In genomic region chr5:177336112-177336511, GRCh38 we compare ENCODE assay signal across 9 cellular contexts. TPM values are rescaled to one million over a fixed set of nuclear protein-coding genes. Genes with fewer than 3 reads are reported as not detected.
DNase-seq lines count a peak whose midpoint lies in the region; ATAC-seq, FAIRE-seq and TF ChIP-seq lines count a peak whose summit lies in the region.
"Had no signal": no experiment of that assay in that cellular context is flagged by ENCODE, and none has a peak within 500 bp of the region (broad histone marks: within the 10 kb centered on the region; RNA-seq: fewer than 3 reads in every experiment).

No MANE protein-coding gene starts in this region.

- H3K4me3 ChIP-seq in AG10803 (ENCODE audit: low read length) (no peak overlapping the region), keratinocyte (ENCODE audit: control insufficient read depth in 2 of 3, extremely low read depth in 1 of 3, insufficient read depth in 2 of 3, low read depth in 1 of 3, low read length in 3 of 3) (no peak overlapping the region)

- FAIRE-seq in H54 (lab: Jason Lieb, UNC) (no peak), keratinocyte (lab: Jason Lieb, UNC) (no peak)
- FAIRE-seq: colon had no signal

- H3K36me3 ChIP-seq in keratinocyte (ENCODE audit: control insufficient read depth in 2 of 2, extremely low read depth in 1 of 2, insufficient read depth in 2 of 2, low read length in 2 of 2) = peaks cover 39% of the 10 kb centered on the region in 2 experiments

- POLR2A ChIA-PET in T-cell (lab: Charles Lee) = no interaction called here

- no peak overlapping the region for H3K9ac ChIP-seq in keratinocyte (ENCODE audit: control insufficient read depth, extremely low read depth, insufficient read depth, low read length)

- H3K36me3 Mint-ChIP-seq in T-cell = peaks cover 40% of the 10 kb centered on the region

- no peak overlapping the region for H3K4me2 ChIP-seq in keratinocyte (ENCODE audit: control insufficient read depth, extremely low read depth, insufficient read depth, low read depth, low read length)

- CTCF ChIA-PET in T-cell (lab: Charles Lee) = no interaction called here

- H3K9me3 ChIP-seq in keratinocyte (ENCODE audit: control insufficient read depth, low read depth, low read length) = no peaks in the 10 kb centered on the region

- H3K27me3 Mint-ChIP-seq in T-cell = no peaks in the 10 kb centered on the region

- H3K9me1 ChIP-seq in keratinocyte (ENCODE audit: control insufficient read depth, extremely low read depth, insufficient read depth, low read length) = no peaks in the 10 kb centered on the region

- H3K27ac ChIP-seq in keratinocyte (ENCODE audit: control insufficient read depth, insufficient read depth, low read length) = no peak overlapping the region

- ATAC-seq in T-cell (replicated peaks in 1 of 4) (peak in 3 of 4 experiments; percentile 41 to 62 (median 53)), GM21529 (IDR thresholded peaks at IDR 0.05; ENCODE audit: unreplicated experiment) (no peak), GM18511 (IDR thresholded peaks at IDR 0.05; ENCODE audit: unreplicated experiment) (no peak)

- 0 out of 2 replicates have a peak, but pooled peaks have one; percentile 2 for TF ChIP-seq CTCF in AG10803 (conservative IDR thresholded peaks at IDR 0.05; ENCODE audit: low read length)
- TF ChIP-seq CTCF in keratinocyte (optimal IDR thresholded peaks at IDR 0.05 in 1 of 3, IDR thresholded peaks at IDR 0.05 in 1 of 3, conservative IDR thresholded peaks at IDR 0.05 in 1 of 3; ENCODE audit: extremely low read depth in 1 of 3, insufficient read depth in 2 of 3, low read length in 3 of 3) = peak; percentile 44 to 66 (median 50)

- H3K4me1 ChIP-seq in keratinocyte (ENCODE audit: control insufficient read depth, extremely low read depth, insufficient read depth, low read length) = no peaks in the 10 kb centered on the region

- dilution Hi-C loops in keratinocyte (cut with MboI; ENCODE audit: extremely low pct_ligation_motif_present, low sequenced_read_pairs) = no loop called here

- H3K79me2 ChIP-seq in keratinocyte (ENCODE audit: control insufficient read depth, insufficient read depth, low read length) = peaks cover 15% of the 10 kb centered on the region

- H3K4me3 Mint-ChIP-seq in T-cell = no peak overlapping the region

- peaks cover 10 to 20% (median 17%) of the 10 kb centered on the region in 3 donors for H3K4me1 Mint-ChIP-seq in T-cell

- no peaks in the 10 kb centered on the region for H3K27me3 ChIP-seq in keratinocyte (ENCODE audit: control insufficient read depth, extremely low read depth, insufficient read depth, low read length)

- H4K20me1 ChIP-seq in keratinocyte (ENCODE audit: control insufficient read depth, extremely low read depth, insufficient read depth, low read length) = peaks cover 4% of the 10 kb centered on the region

- H2AFZ ChIP-seq in keratinocyte (ENCODE audit: control insufficient read depth, low read length) = no peak overlapping the region

- H3K9me3 Mint-ChIP-seq in T-cell = peaks cover 0 to 7% (median 0%) of the 10 kb centered on the region in 3 donors

- TF ChIP-seq POLR2A in H54 (IDR thresholded peaks at IDR 0.05; ENCODE audit: low read depth, low read length) = no peak

- H3K27ac Mint-ChIP-seq in T-cell = no peak overlapping the region

- DNase-seq in AG10803 (ENCODE audit: low read depth) (no peak), H54 (ENCODE audit: insufficient read length, low spot score) (peak; percentile 30), T-cell (no peak), keratinocyte (ENCODE audit: low read depth, low spot score) (no peak), DMS79 treated with DMSO at 0.1 percent for 48 hours (lab: John Stamatoyannopoulos, UW) (no peak), cerebellar cortex (ENCODE audit: low spot score) (no peak)

RNA-seq across cellular contexts. Expression of gene LMAN2, which starts 15.4 kb away (rescaled TPM):
- total RNA-seq in T-cell = 100 to 1,000 TPM in 3 of 5 donors, 10 to 100 TPM in 2; 67.2 to 122 (median 106) TPM
- 105 to 147 TPM (median 146 TPM) in 3 replicates for polyA plus RNA-seq in keratinocyte
- polyA plus RNA-seq in keratinocyte (2011; ENCODE audit: low read depth) = 123 TPM
- 97.8 and 116 TPM in 2 replicates for polyA plus RNA-seq in keratinocyte (2011; cell fraction: cytosol; rRNA removed)
- 203 and 245 TPM in 2 replicates for polyA plus RNA-seq in keratinocyte (2011; cell fraction: nucleus; rRNA removed)
- 87.3 and 153 TPM in 2 replicates for polyA plus RNA-seq in keratinocyte (2012; ENCODE audit: low replicate concordance)
- polyA minus RNA-seq in keratinocyte = 165 to 210 TPM (median 166 TPM) in 3 replicates
- 248 TPM for polyA minus RNA-seq in keratinocyte (2011; cell fraction: cytosol; rRNA and poly(A)+ RNA removed)
- 118 and 135 TPM in 2 replicates for polyA minus RNA-seq in keratinocyte (2011; cell fraction: nucleus; rRNA and poly(A)+ RNA removed)

RNA-seq across cellular contexts. Expression of gene RGS14, which starts 21.6 kb away (rescaled TPM):
- total RNA-seq in T-cell = 100 to 1,000 TPM in 3 of 5 donors, 10 to 100 TPM in 2; 85.7 to 209 (median 195) TPM
- 8.6 to 10.6 TPM (median 9.3 TPM) in 3 replicates for polyA plus RNA-seq in keratinocyte
- 1.1 TPM for polyA plus RNA-seq in keratinocyte (2011; ENCODE audit: low read depth)
- 5.3 and 14.2 TPM in 2 replicates for polyA plus RNA-seq in keratinocyte (2011; cell fraction: cytosol; rRNA removed)
- 12.9 and 17.9 TPM in 2 replicates for polyA plus RNA-seq in keratinocyte (2011; cell fraction: nucleus; rRNA removed)
- polyA plus RNA-seq in keratinocyte (2012; ENCODE audit: low replicate concordance) = 3.5 and 10.1 TPM in 2 replicates
- 3.4 to 13.1 TPM (median 5.4 TPM) in 3 replicates for polyA minus RNA-seq in keratinocyte
- 10.2 TPM for polyA minus RNA-seq in keratinocyte (2011; cell fraction: cytosol; rRNA and poly(A)+ RNA removed)
- 4.0 and 5.9 TPM in 2 replicates for polyA minus RNA-seq in keratinocyte (2011; cell fraction: nucleus; rRNA and poly(A)+ RNA removed)

RNA-seq across cellular contexts. Expression of gene MXD3, which starts 24.4 kb away (rescaled TPM):
- total RNA-seq in T-cell = 10 to 100 TPM in 4 of 5 donors, 1 to 10 TPM in 1; 9.3 to 15.2 (median 12.4) TPM
- 0.69 to 1.2 TPM (median 0.97 TPM) in 3 replicates for polyA plus RNA-seq in keratinocyte
- 1.1 TPM for polyA plus RNA-seq in keratinocyte (2011; ENCODE audit: low read depth)
- polyA plus RNA-seq in keratinocyte (2011; cell fraction: cytosol; rRNA removed) = 0.10 and 0.26 TPM in 2 replicates
- polyA plus RNA-seq in keratinocyte (2011; cell fraction: nucleus; rRNA removed) = 2.9 and 6.7 TPM in 2 replicates
- 1.3 and 2.7 TPM in 2 replicates for polyA plus RNA-seq in keratinocyte (2012; ENCODE audit: low replicate concordance)
- 1.0 to 1.2 TPM (median 1.1 TPM) in 3 replicates for polyA minus RNA-seq in keratinocyte
- 2.1 TPM for polyA minus RNA-seq in keratinocyte (2011; cell fraction: cytosol; rRNA and poly(A)+ RNA removed)
- polyA minus RNA-seq in keratinocyte (2011; cell fraction: nucleus; rRNA and poly(A)+ RNA removed) = 1.7 and 2.6 TPM in 2 replicates

RNA-seq across cellular contexts. Expression of gene PRELID1, which starts 32.5 kb away (rescaled TPM):
- total RNA-seq in T-cell = 10 to 100 TPM; 52.0 to 84.9 (median 74.5) TPM
- 245 to 280 TPM (median 248 TPM) in 3 replicates for polyA plus RNA-seq in keratinocyte
- polyA plus RNA-seq in keratinocyte (2011; ENCODE audit: low read depth) = 267 TPM
- 239 and 268 TPM in 2 replicates for polyA plus RNA-seq in keratinocyte (2011; cell fraction: cytosol; rRNA removed)
- 78.9 and 81.4 TPM in 2 replicates for polyA plus RNA-seq in keratinocyte (2011; cell fraction: nucleus; rRNA removed)
- 133 and 194 TPM in 2 replicates for polyA plus RNA-seq in keratinocyte (2012; ENCODE audit: low replicate concordance)
- polyA minus RNA-seq in keratinocyte = 138 to 146 TPM (median 141 TPM) in 3 replicates
- polyA minus RNA-seq in keratinocyte (2011; cell fraction: cytosol; rRNA and poly(A)+ RNA removed) = 170 TPM
- polyA minus RNA-seq in keratinocyte (2011; cell fraction: nucleus; rRNA and poly(A)+ RNA removed) = 29.3 and 33.7 TPM in 2 replicates

RNA-seq across cellular contexts. Expression of gene RAB24, which starts 32.6 kb away (rescaled TPM):
- 10 to 100 TPM; 18.2 to 34.0 (median 25.2) TPM for total RNA-seq in T-cell
- polyA plus RNA-seq in keratinocyte = 20.0 to 40.1 TPM (median 22.4 TPM) in 3 replicates
- 20.6 TPM for polyA plus RNA-seq in keratinocyte (2011; ENCODE audit: low read depth)
- 10.6 and 16.5 TPM in 2 replicates for polyA plus RNA-seq in keratinocyte (2011; cell fraction: cytosol; rRNA removed)
- polyA plus RNA-seq in keratinocyte (2011; cell fraction: nucleus; rRNA removed) = 68.5 and 68.8 TPM in 2 replicates
- polyA plus RNA-seq in keratinocyte (2012; ENCODE audit: low replicate concordance) = 15.0 and 31.1 TPM in 2 replicates
- polyA minus RNA-seq in keratinocyte = 2.8 to 7.8 TPM (median 5.0 TPM) in 3 replicates
- 8.8 TPM for polyA minus RNA-seq in keratinocyte (2011; cell fraction: cytosol; rRNA and poly(A)+ RNA removed)
- 8.5 and 11.3 TPM in 2 replicates for polyA minus RNA-seq in keratinocyte (2011; cell fraction: nucleus; rRNA and poly(A)+ RNA removed)

Comparison
In these comparisons a context has a peak if more than half of its experiments do, and no peak if none do; other contexts are left out.
1. ATAC-seq: peak in T-cell (3 of 4); none in GM21529 (single experiment) and GM18511 (single experiment).